13 cellular contexts compared by ENCODE assay signal in genomic region chr2:236571161-236571560, GRCh38. TPM values are rescaled to one million over a fixed set of nuclear protein-coding genes. Genes with fewer than 3 reads are reported as not detected.
DNase-seq lines count a peak whose midpoint lies in the region; ATAC-seq and TF ChIP-seq lines count a peak whose summit lies in the region.
"Had no signal": no experiment of that assay in that cellular context is flagged by ENCODE, and none has a peak within 500 bp of the region (broad histone marks: within the 10 kb centered on the region; RNA-seq: fewer than 3 reads in every experiment).

No MANE protein-coding gene starts in this region.

- 38 to 43% methylated on average over 8 of the region's 8 CpGs for WGBS in ectodermal cell, 2 experiments

- no peaks in the 10 kb centered on the region for H3K9me3 Mint-ChIP-seq in activated naive CD4-positive, alpha-beta T cell treated with anti-CD3 and anti-CD28 coated beads, Interleukin-2, amount 10 ng/mL, durations not matched to agents 7 days and 5 days
- no peaks in the 10 kb centered on the region for H3K9me3 Mint-ChIP-seq in activated T-cell treated with anti-CD3 and anti-CD28 coated beads, Interleukin-2, amount 50 U/mL, for 72 hours
- H3K9me3 Mint-ChIP-seq: activated CD4-positive, alpha-beta memory T cell treated with anti-CD3 and anti-CD28 coated beads, Interleukin-2, amount 10 ng/mL, durations not matched to agents 7 days and 5 days had no signal

- H3K4me1 Mint-ChIP-seq in activated naive CD4-positive, alpha-beta T cell treated with anti-CD3 and anti-CD28 coated beads, Interleukin-2, amount 10 ng/mL, durations not matched to agents 7 days and 5 days, result peaks cover 35% of the 10 kb centered on the region
- H3K4me1 Mint-ChIP-seq in activated T-cell treated with anti-CD3 and anti-CD28 coated beads, Interleukin-2, amount 50 U/mL, for 72 hours (ENCODE audit: low read depth), result peaks cover 20% of the 10 kb centered on the region

- CTCF ChIA-PET in activated naive CD4-positive, alpha-beta T cell treated with anti-CD3 and anti-CD28 coated beads, Interleukin-2, amount 10 ng/mL, durations not matched to agents 7 days and 5 days (lab: Charles Lee), result interaction anchor here (0.8 to 7.8 kb wide), 4 partner anchors 40 to 456 kb away, joined by 3 to 214 read pairs (median 4); no protein-coding TSS in a partner anchor

- peak overlapping the region; percentile 30 for H3K27ac ChIP-seq in ectodermal cell (ENCODE audit: insufficient read depth, low read depth, low read length, poor library complexity, severe bottlenecking)
- H3K27ac ChIP-seq in muscle layer of duodenum (ENCODE audit: low read length), result peak overlapping the region; percentile 74
- no peak overlapping the region for H3K27ac ChIP-seq in upper lobe of right lung
- H3K27ac ChIP-seq: SJSA1, testis had no signal

- H3K4me3 ChIP-seq in ectodermal cell (ENCODE audit: insufficient read depth, low read depth, low read length) (peak overlapping the region; percentile 31), muscle layer of duodenum (ENCODE audit: low read depth in 1 of 2, low read length in 2 of 2) (peak overlapping the region; percentile 56 to 61), upper lobe of right lung (peak overlapping the region; percentile 38)

- no peaks in the 10 kb centered on the region for H3K9me3 ChIP-seq in ectodermal cell (ENCODE audit: control insufficient read depth, low read length)
- no peaks in the 10 kb centered on the region for H3K9me3 ChIP-seq in muscle layer of duodenum (ENCODE audit: control insufficient read depth in 1 of 2, low read length in 2 of 2)
- no peaks in the 10 kb centered on the region for H3K9me3 ChIP-seq in upper lobe of right lung
- H3K9me3 ChIP-seq: SJSA1, testis had no signal

- intact Hi-C loops in upper lobe of right lung (cut with DNase I), result no loop called here

- H3K27ac Mint-ChIP-seq in activated naive CD4-positive, alpha-beta T cell treated with anti-CD3 and anti-CD28 coated beads, Interleukin-2, amount 10 ng/mL, durations not matched to agents 7 days and 5 days, result no peak overlapping the region
- no peak overlapping the region for H3K27ac Mint-ChIP-seq in activated T-cell treated with anti-CD3 and anti-CD28 coated beads, Interleukin-2, amount 50 U/mL, for 72 hours
- H3K27ac Mint-ChIP-seq: activated CD4-positive, alpha-beta memory T cell treated with anti-CD3 and anti-CD28 coated beads, Interleukin-2, amount 10 ng/mL, durations not matched to agents 7 days and 5 days had no signal

- ATAC-seq in upper lobe of right lung (no peak), HG03469 (IDR thresholded peaks at IDR 0.05; ENCODE audit: unreplicated experiment) (no peak)
- no peak for ATAC-seq in activated T-cell treated with anti-CD3 and anti-CD28 coated beads, Interleukin-2, amount 50 U/mL, for 72 hours (replicated peaks in 1 of 2)
- no peak for ATAC-seq in stimulated activated naive CD8-positive, alpha-beta T cell treated with anti-CD3 and anti-CD28 coated beads, Interleukin-15, Interleukin-2, amounts not matched to agents 100 U/mL and 50 U/mL, for 24 hours

- peak; percentile 2 for DNase-seq in activated naive CD4-positive, alpha-beta T cell treated with anti-CD3 and anti-CD28 coated beads, Interleukin-2, amount 10 ng/mL, durations not matched to agents 7 days and 5 days
- no peak for DNase-seq in activated naive CD4-positive, alpha-beta T cell treated with Interleukin-2 at 50 U/mL for 16 hours
- DNase-seq in upper lobe of right lung, result no peak
- DNase-seq in activated T-cell treated with anti-CD3 and anti-CD28 coated beads, Interleukin-2, amount 50 U/mL, for 72 hours, result no peak
- DNase-seq in stimulated activated naive CD8-positive, alpha-beta T cell treated with anti-CD3 and anti-CD28 coated beads, Interleukin-15, Interleukin-2, amounts not matched to agents 100 U/mL and 50 U/mL, for 24 hours, result no peak
- DNase-seq: activated CD4-positive, alpha-beta memory T cell treated with anti-CD3 and anti-CD28 coated beads, Interleukin-2, amount 10 ng/mL, durations not matched to agents 7 days and 5 days; IMR-90; stimulated activated CD4-positive, alpha-beta T cell treated with anti-CD3 and anti-CD28 coated beads, Interleukin-2, amount 100 ng/mL, for 24 hours; testis had no signal

- peaks cover 21% of the 10 kb centered on the region for H3K27me3 Mint-ChIP-seq in activated naive CD4-positive, alpha-beta T cell treated with anti-CD3 and anti-CD28 coated beads, Interleukin-2, amount 10 ng/mL, durations not matched to agents 7 days and 5 days
- no peaks in the 10 kb centered on the region for H3K27me3 Mint-ChIP-seq in activated T-cell treated with anti-CD3 and anti-CD28 coated beads, Interleukin-2, amount 50 U/mL, for 72 hours (ENCODE audit: low read depth)

- H3K27me3 ChIP-seq in ectodermal cell (ENCODE audit: control insufficient read depth, insufficient read depth, low read length, poor library complexity, severe bottlenecking), result peaks cover 29% of the 10 kb centered on the region
- H3K27me3 ChIP-seq in muscle layer of duodenum (ENCODE audit: low read depth, low read length), result no peaks in the 10 kb centered on the region
- peaks cover 5% of the 10 kb centered on the region for H3K27me3 ChIP-seq in upper lobe of right lung
- H3K27me3 ChIP-seq: SJSA1, testis had no signal

- H3K36me3 Mint-ChIP-seq in activated naive CD4-positive, alpha-beta T cell treated with anti-CD3 and anti-CD28 coated beads, Interleukin-2, amount 10 ng/mL, durations not matched to agents 7 days and 5 days, result no peaks in the 10 kb centered on the region
- no peaks in the 10 kb centered on the region for H3K36me3 Mint-ChIP-seq in activated T-cell treated with anti-CD3 and anti-CD28 coated beads, Interleukin-2, amount 50 U/mL, for 72 hours (ENCODE audit: insufficient read depth in 2 of 2)

- no peak overlapping the region for H3K4me3 Mint-ChIP-seq in activated naive CD4-positive, alpha-beta T cell treated with anti-CD3 and anti-CD28 coated beads, Interleukin-2, amount 10 ng/mL, durations not matched to agents 7 days and 5 days
- no peak overlapping the region for H3K4me3 Mint-ChIP-seq in activated T-cell treated with anti-CD3 and anti-CD28 coated beads, Interleukin-2, amount 50 U/mL, for 72 hours
- H3K4me3 Mint-ChIP-seq: activated CD4-positive, alpha-beta memory T cell treated with anti-CD3 and anti-CD28 coated beads, Interleukin-2, amount 10 ng/mL, durations not matched to agents 7 days and 5 days had no signal

- TF ChIP-seq CTCF in upper lobe of right lung (IDR thresholded peaks at IDR 0.05), result no peak

- no peaks in the 10 kb centered on the region for H3K36me3 ChIP-seq in ectodermal cell (ENCODE audit: control insufficient read depth, insufficient read depth, low read length)
- H3K36me3 ChIP-seq in muscle layer of duodenum (ENCODE audit: control insufficient read depth in 1 of 2, insufficient read depth in 2 of 2, low read length in 2 of 2), result no peaks in the 10 kb centered on the region
- no peaks in the 10 kb centered on the region for H3K36me3 ChIP-seq in upper lobe of right lung
- H3K36me3 ChIP-seq: SJSA1 had no signal

- H3K4me1 ChIP-seq in ectodermal cell (ENCODE audit: control insufficient read depth, insufficient read depth, low read length) (peaks cover 61% of the 10 kb centered on the region), muscle layer of duodenum (ENCODE audit: control insufficient read depth in 1 of 2, insufficient read depth in 2 of 2, low read length in 2 of 2) (peaks cover 0 to 20% of the 10 kb centered on the region in 2 donors), upper lobe of right lung (peaks cover 22% of the 10 kb centered on the region)

RNA-seq across cellular contexts. Expression of gene ACKR3, which starts 1.5 kb away (rescaled TPM):
- 5.4 TPM for polyA plus RNA-seq in ectodermal cell (2013, experiment 1 of 4)
- 4.3 TPM for polyA plus RNA-seq in ectodermal cell (2013, experiment 2 of 4)
- polyA plus RNA-seq in ectodermal cell (2013, experiment 3 of 4), result 6.2 TPM
- polyA plus RNA-seq in ectodermal cell (2013, experiment 4 of 4), result 7.6 TPM
- total RNA-seq in upper lobe of right lung, result 9.1 TPM
- 1 to 10 TPM in 1 of 2 donors, under 1 TPM in 1; 0.83 to 1.0 TPM for total RNA-seq in activated T-cell treated with anti-CD3 and anti-CD28 coated beads, Interleukin-2, amount 50 U/mL, for 72 hours
- total RNA-seq: IMR-90 had no signal
- polyA plus RNA-seq: IMR-90 had no signal
